1 cellular context compared by ENCODE assay signal in the genomic region with DNA sequence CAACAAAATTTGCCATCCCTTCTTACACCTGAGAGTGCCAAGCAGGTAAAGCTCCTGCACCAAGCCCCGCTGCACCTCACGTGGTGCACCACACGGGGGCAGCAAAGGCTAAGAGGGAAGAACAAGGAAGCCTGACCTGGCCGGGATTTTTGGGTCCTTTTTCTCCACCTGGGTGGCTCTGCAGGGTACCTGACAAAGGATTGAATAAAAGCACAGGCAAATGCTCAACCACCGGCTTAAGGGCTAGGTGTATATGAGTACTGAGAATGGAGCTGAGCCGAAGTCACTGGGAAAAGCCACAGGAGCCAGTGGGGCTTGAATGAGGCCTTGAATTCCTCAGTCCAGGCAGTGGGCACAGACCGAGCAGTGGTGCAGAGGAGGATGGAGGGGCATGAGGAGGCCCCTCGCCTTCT.
TF ChIP-seq lines count a peak whose summit lies in the region.

No MANE protein-coding gene starts in this region.

TF ChIP-seq in HepG2, 621 proteins besides CTCF, POLR2A, EP300 and RAD21 (continued from another document):
- TF ChIP-seq, protein P1, sequence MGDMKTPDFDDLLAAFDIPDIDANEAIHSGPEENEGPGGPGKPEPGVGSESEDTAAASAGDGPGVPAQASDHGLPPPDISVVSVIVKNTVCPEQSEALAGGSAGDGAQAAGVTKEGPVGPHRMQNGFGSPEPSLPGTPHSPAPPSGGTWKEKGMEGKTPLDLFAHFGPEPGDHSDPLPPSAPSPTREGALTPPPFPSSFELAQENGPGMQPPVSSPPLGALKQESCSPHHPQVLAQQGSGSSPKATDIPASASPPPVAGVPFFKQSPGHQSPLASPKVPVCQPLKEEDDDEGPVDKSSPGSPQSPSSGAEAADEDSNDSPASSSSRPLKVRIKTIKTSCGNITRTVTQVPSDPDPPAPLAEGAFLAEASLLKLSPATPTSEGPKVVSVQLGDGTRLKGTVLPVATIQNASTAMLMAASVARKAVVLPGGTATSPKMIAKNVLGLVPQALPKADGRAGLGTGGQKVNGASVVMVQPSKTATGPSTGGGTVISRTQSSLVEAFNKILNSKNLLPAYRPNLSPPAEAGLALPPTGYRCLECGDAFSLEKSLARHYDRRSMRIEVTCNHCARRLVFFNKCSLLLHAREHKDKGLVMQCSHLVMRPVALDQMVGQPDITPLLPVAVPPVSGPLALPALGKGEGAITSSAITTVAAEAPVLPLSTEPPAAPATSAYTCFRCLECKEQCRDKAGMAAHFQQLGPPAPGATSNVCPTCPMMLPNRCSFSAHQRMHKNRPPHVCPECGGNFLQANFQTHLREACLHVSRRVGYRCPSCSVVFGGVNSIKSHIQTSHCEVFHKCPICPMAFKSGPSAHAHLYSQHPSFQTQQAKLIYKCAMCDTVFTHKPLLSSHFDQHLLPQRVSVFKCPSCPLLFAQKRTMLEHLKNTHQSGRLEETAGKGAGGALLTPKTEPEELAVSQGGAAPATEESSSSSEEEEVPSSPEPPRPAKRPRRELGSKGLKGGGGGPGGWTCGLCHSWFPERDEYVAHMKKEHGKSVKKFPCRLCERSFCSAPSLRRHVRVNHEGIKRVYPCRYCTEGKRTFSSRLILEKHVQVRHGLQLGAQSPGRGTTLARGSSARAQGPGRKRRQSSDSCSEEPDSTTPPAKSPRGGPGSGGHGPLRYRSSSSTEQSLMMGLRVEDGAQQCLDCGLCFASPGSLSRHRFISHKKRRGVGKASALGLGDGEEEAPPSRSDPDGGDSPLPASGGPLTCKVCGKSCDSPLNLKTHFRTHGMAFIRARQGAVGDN (CRISPR knock-in tag; IDR thresholded peaks at IDR 0.05) = peak; percentile 16; the same call in 1 of the 2 replicates
- TF ChIP-seq ZNF850 (CRISPR knock-in tag; conservative IDR thresholded peaks at IDR 0.05) (no peak), CHCHD3 (CRISPR knock-in tag; IDR thresholded peaks at IDR 0.05) (no peak), STAG1 (CRISPR knock-in tag; IDR thresholded peaks at IDR 0.05) (peak; percentile 92), XRCC5 (optimal IDR thresholded peaks at IDR 0.05; ENCODE audit: low read length) (peak; percentile 16), ZNF501 (CRISPR knock-in tag; IDR thresholded peaks at IDR 0.05) (peak; percentile 72), ZNF772 (CRISPR knock-in tag; IDR thresholded peaks at IDR 0.05) (0 out of 2 replicates have a peak, but pooled peaks have one; percentile 29), KDM2A (CRISPR knock-in tag; IDR thresholded peaks at IDR 0.05; ENCODE audit: borderline replicate concordance, low read depth) (peak; percentile 35; the same call in 1 of the 2 replicates)
- TF ChIP-seq, protein P2, sequence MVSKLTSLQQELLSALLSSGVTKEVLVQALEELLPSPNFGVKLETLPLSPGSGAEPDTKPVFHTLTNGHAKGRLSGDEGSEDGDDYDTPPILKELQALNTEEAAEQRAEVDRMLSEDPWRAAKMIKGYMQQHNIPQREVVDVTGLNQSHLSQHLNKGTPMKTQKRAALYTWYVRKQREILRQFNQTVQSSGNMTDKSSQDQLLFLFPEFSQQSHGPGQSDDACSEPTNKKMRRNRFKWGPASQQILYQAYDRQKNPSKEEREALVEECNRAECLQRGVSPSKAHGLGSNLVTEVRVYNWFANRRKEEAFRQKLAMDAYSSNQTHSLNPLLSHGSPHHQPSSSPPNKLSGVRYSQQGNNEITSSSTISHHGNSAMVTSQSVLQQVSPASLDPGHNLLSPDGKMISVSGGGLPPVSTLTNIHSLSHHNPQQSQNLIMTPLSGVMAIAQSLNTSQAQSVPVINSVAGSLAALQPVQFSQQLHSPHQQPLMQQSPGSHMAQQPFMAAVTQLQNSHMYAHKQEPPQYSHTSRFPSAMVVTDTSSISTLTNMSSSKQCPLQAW (CRISPR knock-in tag; IDR thresholded peaks at IDR 0.05) = 0 out of 2 replicates have a peak, but pooled peaks have one; percentile 22
- TF ChIP-seq, protein P3, sequence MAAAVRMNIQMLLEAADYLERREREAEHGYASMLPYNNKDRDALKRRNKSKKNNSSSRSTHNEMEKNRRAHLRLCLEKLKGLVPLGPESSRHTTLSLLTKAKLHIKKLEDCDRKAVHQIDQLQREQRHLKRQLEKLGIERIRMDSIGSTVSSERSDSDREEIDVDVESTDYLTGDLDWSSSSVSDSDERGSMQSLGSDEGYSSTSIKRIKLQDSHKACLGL (CRISPR knock-in tag; IDR thresholded peaks at IDR 0.05) = no peak
- TF ChIP-seq, protein P4, sequence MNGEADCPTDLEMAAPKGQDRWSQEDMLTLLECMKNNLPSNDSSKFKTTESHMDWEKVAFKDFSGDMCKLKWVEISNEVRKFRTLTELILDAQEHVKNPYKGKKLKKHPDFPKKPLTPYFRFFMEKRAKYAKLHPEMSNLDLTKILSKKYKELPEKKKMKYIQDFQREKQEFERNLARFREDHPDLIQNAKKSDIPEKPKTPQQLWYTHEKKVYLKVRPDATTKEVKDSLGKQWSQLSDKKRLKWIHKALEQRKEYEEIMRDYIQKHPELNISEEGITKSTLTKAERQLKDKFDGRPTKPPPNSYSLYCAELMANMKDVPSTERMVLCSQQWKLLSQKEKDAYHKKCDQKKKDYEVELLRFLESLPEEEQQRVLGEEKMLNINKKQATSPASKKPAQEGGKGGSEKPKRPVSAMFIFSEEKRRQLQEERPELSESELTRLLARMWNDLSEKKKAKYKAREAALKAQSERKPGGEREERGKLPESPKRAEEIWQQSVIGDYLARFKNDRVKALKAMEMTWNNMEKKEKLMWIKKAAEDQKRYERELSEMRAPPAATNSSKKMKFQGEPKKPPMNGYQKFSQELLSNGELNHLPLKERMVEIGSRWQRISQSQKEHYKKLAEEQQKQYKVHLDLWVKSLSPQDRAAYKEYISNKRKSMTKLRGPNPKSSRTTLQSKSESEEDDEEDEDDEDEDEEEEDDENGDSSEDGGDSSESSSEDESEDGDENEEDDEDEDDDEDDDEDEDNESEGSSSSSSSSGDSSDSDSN (CRISPR knock-in tag; IDR thresholded peaks at IDR 0.05) = no peak
